Comparison of ENCODE assay signal across 26 cellular contexts in the genomic region with DNA sequence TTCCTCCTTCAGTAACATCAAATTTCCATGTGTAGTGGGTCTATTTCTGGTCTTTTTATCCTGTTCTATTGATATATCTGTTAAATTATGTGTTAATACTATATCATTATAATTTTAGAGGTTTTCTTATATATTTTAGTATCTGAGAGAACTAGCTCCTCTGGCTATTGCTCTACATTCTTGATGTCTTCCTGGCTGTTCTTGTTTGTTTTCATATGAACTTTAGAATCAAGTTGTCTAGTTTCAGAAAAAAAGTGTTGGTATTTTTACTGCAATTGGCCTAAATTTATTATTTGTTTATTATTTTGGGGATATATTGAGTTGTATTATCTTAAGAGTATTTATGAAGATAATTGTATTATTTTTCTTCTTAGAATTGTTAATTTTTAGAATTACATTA.
"Had no signal": no experiment of that assay in that cellular context is flagged by ENCODE, and none has a peak within 500 bp of the region (broad histone marks: within the 10 kb centered on the region; RNA-seq: fewer than 3 reads in every experiment).

No MANE protein-coding gene starts in this region.

- DNase-seq: stimulated activated CD4-positive, alpha-beta T cell treated with anti-CD3 and anti-CD28 coated beads, Interleukin-2, amount 100 ng/mL, for 48 hours; stimulated activated CD4-positive, alpha-beta T cell treated with anti-CD3 and anti-CD28 coated beads, Interleukin-4, amount 100 ng/mL, for 1 hour; stimulated activated CD4-positive, alpha-beta T cell treated with anti-CD3 and anti-CD28 coated beads, Interleukin-4, amount 100 ng/mL, for 24 hours; stimulated activated CD4-positive, alpha-beta T cell treated with anti-CD3 and anti-CD28 coated beads, Interleukin-4, amount 100 ng/mL, for 4 hours; stimulated activated CD8-positive, alpha-beta memory T cell treated with anti-CD3 and anti-CD28 coated beads, Interleukin-4, amount 100 ng/mL, for 48 hours; stimulated activated naive B cell treated with anti-CD40 and anti-IgM and Interleukin-4, amounts not matched to agents 10 μg/mL and 1 μg/mL and 100 μg/mL, for 72 hours; stimulated activated naive CD4-positive, alpha-beta T cell; stimulated activated naive CD8-positive, alpha-beta T cell treated with anti-CD3 and anti-CD28 coated beads, Interleukin-15, amount 100 ng/mL, for 72 hours; stimulated activated naive CD8-positive, alpha-beta T cell treated with anti-CD3 and anti-CD28 coated beads, Interleukin-15, Interleukin-2, amounts not matched to agents 100 U/mL and 50 U/mL, for 24 hours; stomach; substantia nigra; testis; thyroid gland; tibial artery; transverse colon; trophoblast cell; upper lobe of left lung; upper lobe of right lung; uterus had no signal

- H3K4me3 ChIP-seq: stomach, suprapubic skin, testis, thoracic aorta, thyroid gland, tibial artery, tibial nerve, transverse colon, upper lobe of left lung, upper lobe of right lung, uterus, vagina had no signal

- H3K27ac ChIP-seq: stomach, suprapubic skin, testis, thoracic aorta, thyroid gland, tibial artery, tibial nerve, transverse colon, upper lobe of left lung, upper lobe of right lung, uterus, vagina had no signal

- H3K9me3 ChIP-seq: suprapubic skin, testis, thyroid gland, uterus, vagina had no signal

- H3K36me3 ChIP-seq: stomach, suprapubic skin, thoracic aorta, thyroid gland, tibial artery, tibial nerve, transverse colon, upper lobe of left lung, upper lobe of right lung, uterus, vagina had no signal

- ATAC-seq: stimulated activated effector memory CD8-positive, alpha-beta T cell treated with anti-CD3 and anti-CD28 coated beads, Interleukin-12 subunit alpha, Interleukin-12 subunit beta, amount 100 ng/mL, for 72 hours; stimulated activated memory B cell treated with anti-CD40 and anti-IgM and Interleukin-4, amounts not matched to agents 10 μg/mL and 1 μg/mL and 100 μg/mL, for 72 hours; stimulated activated naive B cell treated with anti-CD40 and anti-IgM and Interleukin-4, amounts not matched to agents 10 μg/mL and 1 μg/mL and 100 μg/mL, for 72 hours; stimulated activated naive CD8-positive, alpha-beta T cell treated with anti-CD3 and anti-CD28 coated beads, Interleukin-15, amount 100 ng/mL, for 72 hours; stimulated activated naive CD8-positive, alpha-beta T cell treated with anti-CD3 and anti-CD28 coated beads, Interleukin-15, Interleukin-2, amounts not matched to agents 100 U/mL and 50 U/mL, for 24 hours; upper lobe of right lung had no signal

- H3K4me1 ChIP-seq: stomach, suprapubic skin, testis, thyroid gland, tibial artery, tibial nerve, transverse colon, upper lobe of left lung, upper lobe of right lung, uterus, vagina had no signal

- FAIRE-seq: urothelium cell line had no signal
